In the genomic region with DNA sequence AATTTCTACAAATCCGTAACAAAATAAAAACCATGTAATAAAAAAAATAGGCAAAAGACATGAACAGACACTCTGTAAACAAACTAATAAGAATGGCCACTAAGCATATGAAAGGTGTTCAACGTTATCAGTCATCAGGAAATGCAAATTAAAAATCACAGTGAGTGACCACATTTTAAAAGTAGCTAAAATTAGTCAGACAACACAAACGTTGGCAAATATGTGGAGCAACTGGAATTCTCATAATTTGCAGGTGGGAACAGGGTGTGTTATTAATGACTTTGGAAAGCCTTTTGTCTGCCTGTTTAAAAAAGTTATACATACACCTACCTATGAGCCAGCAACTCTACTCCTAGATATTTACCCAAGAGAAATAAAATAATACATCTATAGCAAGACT, we compare ENCODE assay signal across 26 cellular contexts.
DNase-seq lines count a peak whose midpoint lies in the region; ATAC-seq, FAIRE-seq and TF ChIP-seq lines count a peak whose summit lies in the region.
"Had no signal": no experiment of that assay in that cellular context is flagged by ENCODE, and none has a peak within 500 bp of the region (broad histone marks: within the 10 kb centered on the region; RNA-seq: fewer than 3 reads in every experiment).

No MANE protein-coding gene starts in this region.

- H3K9me3 Mint-ChIP-seq in naive thymus-derived CD8-positive, alpha-beta T cell, result no peaks in the 10 kb centered on the region
- H3K9me3 Mint-ChIP-seq: CD4-positive, alpha-beta memory T cell had no signal

- DNase-seq in bronchial epithelial cell (ENCODE audit: low read depth), result peak; percentile 65
- DNase-seq in naive thymus-derived CD8-positive, alpha-beta T cell, result no peak
- DNase-seq in NK-92 treated with Interleukin-12 subunit alpha and Interleukin-12 subunit beta, amount 100 ng/mL, for 24 hours (lab: John Stamatoyannopoulos, UW), result no peak
- DNase-seq: 8988T; ACHN; BE2C; C1 segment of cervical spinal cord; CD4-positive, alpha-beta memory T cell; CD4-positive, CD25-positive, alpha-beta regulatory T cell; CD8-positive, alpha-beta memory T cell; COR-L47; DMS 273 treated with DMSO at 0.1 percent for 48 hours; DMS153; DMS53; DMS79; DND-41; EL; GDM1 had no signal

- no peak overlapping the region for H3K4me3 Mint-ChIP-seq in naive thymus-derived CD8-positive, alpha-beta T cell
- H3K4me3 Mint-ChIP-seq: CD14-positive monocyte; CD4-positive, alpha-beta memory T cell; CD4-positive, CD25-positive, alpha-beta regulatory T cell; CD8-positive, alpha-beta memory T cell had no signal

- H3K4me1 Mint-ChIP-seq in naive thymus-derived CD8-positive, alpha-beta T cell, result peaks cover 6 to 19% (median 8%) of the 10 kb centered on the region in 4 donors

- peaks cover 10% of the 10 kb centered on the region for H3K27me3 ChIP-seq in bronchial epithelial cell (ENCODE audit: control insufficient read depth, insufficient read depth, low read length)

- POLR2A ChIA-PET in naive thymus-derived CD8-positive, alpha-beta T cell (lab: Charles Lee), result no interaction called here

- ATAC-seq in esophagus mucosa (peak; percentile 26), GM21529 (IDR thresholded peaks at IDR 0.05; ENCODE audit: unreplicated experiment) (no peak)
- ATAC-seq in naive thymus-derived CD8-positive, alpha-beta T cell, result no peak
- ATAC-seq: GM12878 had no signal

- H3K36me3 Mint-ChIP-seq in naive thymus-derived CD8-positive, alpha-beta T cell, result peaks cover 0 to 2% (median 0%) of the 10 kb centered on the region in 3 donors
- H3K36me3 Mint-ChIP-seq: CD4-positive, alpha-beta memory T cell; CD4-positive, CD25-positive, alpha-beta regulatory T cell had no signal

- no peaks in the 10 kb centered on the region for H3K36me3 ChIP-seq in bronchial epithelial cell (ENCODE audit: control insufficient read depth, insufficient read depth, low read length)
- H3K36me3 ChIP-seq: BE2C, BLaER1 had no signal

- FAIRE-seq in bronchial epithelial cell (lab: Jason Lieb, UNC), result no peak
- FAIRE-seq: A204.1, GM12878, GM12892, GM18507 had no signal

- H3K4me3 ChIP-seq in bronchial epithelial cell (ENCODE audit: low read depth, low read length), result no peak overlapping the region
- H3K4me3 ChIP-seq: BLaER1, GM12878 had no signal

- H3K27ac Mint-ChIP-seq in naive thymus-derived CD8-positive, alpha-beta T cell, result no peak overlapping the region
- H3K27ac Mint-ChIP-seq: CD4-positive, alpha-beta memory T cell; CD4-positive, CD25-positive, alpha-beta regulatory T cell; CD8-positive, alpha-beta memory T cell had no signal

- H3K27me3 Mint-ChIP-seq in naive thymus-derived CD8-positive, alpha-beta T cell, result peaks cover 27 to 50% (median 31%) of the 10 kb centered on the region in 5 donors

- no peak for TF ChIP-seq CTCF in bronchial epithelial cell (IDR thresholded peaks at IDR 0.05; ENCODE audit: insufficient read depth, low read length, severe bottlenecking)
